In genomic region chr16:52298769-52299168, GRCh38 we compare ENCODE assay signal across 28 cellular contexts.
"Had no signal": no experiment of that assay in that cellular context is flagged by ENCODE, and none has a peak within 500 bp of the region (broad histone marks: within the 10 kb centered on the region; RNA-seq: fewer than 3 reads in every experiment).

No MANE protein-coding gene starts in this region.

- H3K36me3 ChIP-seq: colonic mucosa, esophagus muscularis mucosa, esophagus squamous epithelium, gastrocnemius medialis, gastroesophageal sphincter, heart left ventricle, heart right ventricle had no signal

- H3K27me3 ChIP-seq: colonic mucosa, esophagus muscularis mucosa, esophagus squamous epithelium, foreskin keratinocyte, gastrocnemius medialis, gastroesophageal sphincter, heart left ventricle, heart right ventricle had no signal

- FAIRE-seq: colon, endometrium, endothelial cell of umbilical vein, frontal cortex had no signal

- DNase-seq: colonic mucosa; cortex of kidney; dermis blood vessel endothelial cell; dorsolateral prefrontal cortex; effector CD4-positive, alpha-beta T cell; effector CD8-positive, alpha-beta T cell; effector memory CD4-positive, alpha-beta T cell; effector memory CD8-positive, alpha-beta T cell; endodermal cell; erythroblast; esophagus squamous epithelium; foreskin fibroblast; foreskin keratinocyte; foreskin melanocyte; gastrocnemius medialis; glutamatergic neuron; head of caudate nucleus; heart left ventricle; heart right ventricle had no signal

- H3K4me1 ChIP-seq: colonic mucosa, esophagus muscularis mucosa, esophagus squamous epithelium, foreskin keratinocyte, gastrocnemius medialis, gastroesophageal sphincter, heart left ventricle, heart right ventricle had no signal

- H3K27ac ChIP-seq: colonic mucosa, coronary artery, dorsolateral prefrontal cortex, epithelial cell of prostate, esophagus muscularis mucosa, esophagus squamous epithelium, foreskin keratinocyte, gastrocnemius medialis, gastroesophageal sphincter, heart left ventricle, heart right ventricle had no signal

- H3K4me3 ChIP-seq: colonic mucosa, coronary artery, dorsolateral prefrontal cortex, esophagus muscularis mucosa, esophagus squamous epithelium, gastrocnemius medialis, gastroesophageal sphincter, heart left ventricle, heart right ventricle had no signal

- ATAC-seq: effector memory CD8-positive, alpha-beta T cell; esophagus mucosa; foreskin keratinocyte; gastrocnemius medialis; gastroesophageal sphincter; heart left ventricle; heart right ventricle had no signal

- H3K9me3 ChIP-seq: colonic mucosa, esophagus muscularis mucosa, esophagus squamous epithelium, gastrocnemius medialis, heart left ventricle had no signal
